10 cellular contexts compared by ENCODE assay signal in genomic region chr9:122218885-122219855, GRCh38. TPM values are rescaled to one million over a fixed set of nuclear protein-coding genes. Genes with fewer than 3 reads are reported as not detected.
DNase-seq lines count a peak whose midpoint lies in the region; ATAC-seq and TF ChIP-seq lines count a peak whose summit lies in the region.
"Had no signal": no experiment of that assay in that cellular context is flagged by ENCODE, and none has a peak within 500 bp of the region (broad histone marks: within the 10 kb centered on the region; RNA-seq: fewer than 3 reads in every experiment).

No MANE protein-coding gene starts in this region.

- peaks cover 100% of the 10 kb centered on the region for H3K27me3 ChIP-seq in iPS-20b (ENCODE audit: insufficient read depth, low read length)
- H3K27me3 ChIP-seq in spleen (replicated peaks in 1 of 7) = peaks cover 0 to 100% (median 71%) of the 10 kb centered on the region in 7 donors

- no peaks in the 10 kb centered on the region for H3K9me3 Mint-ChIP-seq in activated CD4-positive, alpha-beta memory T cell treated with anti-CD3 and anti-CD28 coated beads, Interleukin-2, amount 10 ng/mL, durations not matched to agents 7 days and 5 days
- no peaks in the 10 kb centered on the region for H3K9me3 Mint-ChIP-seq in activated CD4-positive, alpha-beta memory T cell treated with anti-CD3 and anti-CD28 coated beads for 36 hours

- POLR2A ChIA-PET in activated CD4-positive, alpha-beta memory T cell treated with anti-CD3 and anti-CD28 coated beads, Interleukin-2, amount 10 ng/mL, durations not matched to agents 7 days and 5 days (lab: Charles Lee) = no interaction called here
- POLR2A ChIA-PET in activated CD4-positive, alpha-beta memory T cell treated with anti-CD3 and anti-CD28 coated beads for 36 hours (lab: Charles Lee) = no interaction called here

- no peak for TF ChIP-seq POLR2A in spleen (IDR thresholded peaks at IDR 0.05)

- H3K27ac ChIP-seq in angular gyrus (ENCODE audit: low read depth, low read length) (peak overlapping the region; percentile 34), iPS-20b (ENCODE audit: low read length) (no peak overlapping the region), spleen (no peak overlapping the region)
- H3K27ac ChIP-seq: epithelial cell of prostate had no signal

- TF ChIP-seq CTCF in spleen (IDR thresholded peaks at IDR 0.05 in 8 of 11, conservative IDR thresholded peaks at IDR 0.05 in 3 of 11) = no peak

- no peaks in the 10 kb centered on the region for H3K36me3 Mint-ChIP-seq in activated CD4-positive, alpha-beta memory T cell treated with anti-CD3 and anti-CD28 coated beads, Interleukin-2, amount 10 ng/mL, durations not matched to agents 7 days and 5 days (ENCODE audit: low read depth)
- no peaks in the 10 kb centered on the region for H3K36me3 Mint-ChIP-seq in activated CD4-positive, alpha-beta memory T cell treated with anti-CD3 and anti-CD28 coated beads for 36 hours

- H3K27me3 Mint-ChIP-seq in activated CD4-positive, alpha-beta memory T cell treated with anti-CD3 and anti-CD28 coated beads, Interleukin-2, amount 10 ng/mL, durations not matched to agents 7 days and 5 days = peaks cover 89% of the 10 kb centered on the region
- peaks cover 81% of the 10 kb centered on the region for H3K27me3 Mint-ChIP-seq in activated CD4-positive, alpha-beta memory T cell treated with anti-CD3 and anti-CD28 coated beads for 36 hours

- no peak overlapping the region for H3K9ac ChIP-seq in iPS-20b (ENCODE audit: low read depth, low read length)

- H3K4me3 Mint-ChIP-seq in activated CD4-positive, alpha-beta memory T cell treated with anti-CD3 and anti-CD28 coated beads, Interleukin-2, amount 10 ng/mL, durations not matched to agents 7 days and 5 days = peak overlapping the region; percentile 17
- H3K4me3 Mint-ChIP-seq in activated CD4-positive, alpha-beta memory T cell treated with anti-CD3 and anti-CD28 coated beads for 36 hours = no peak overlapping the region

- CTCF ChIA-PET in activated CD4-positive, alpha-beta memory T cell treated with anti-CD3 and anti-CD28 coated beads, Interleukin-2, amount 10 ng/mL, durations not matched to agents 7 days and 5 days (lab: Charles Lee) = interaction anchor here (1.0 kb wide), 1 partner anchor 120 kb away, joined by 3 read pairs; no protein-coding TSS in a partner anchor
- CTCF ChIA-PET in activated CD4-positive, alpha-beta memory T cell treated with anti-CD3 and anti-CD28 coated beads for 36 hours (lab: Charles Lee) = no interaction called here

- intact Hi-C loops in activated CD4-positive, alpha-beta memory T cell treated with anti-CD3 and anti-CD28 coated beads for 36 hours (cut with micrococcal nuclease) = loop anchor here (10.0 kb wide), 1 partner anchor 126 kb away; no protein-coding TSS in a partner anchor
- intact Hi-C loops in spleen (cut with DNase I; ENCODE audit: low total_unique reads) = no loop called here

- peaks cover 28% of the 10 kb centered on the region for H3K4me1 Mint-ChIP-seq in activated CD4-positive, alpha-beta memory T cell treated with anti-CD3 and anti-CD28 coated beads, Interleukin-2, amount 10 ng/mL, durations not matched to agents 7 days and 5 days
- H3K4me1 Mint-ChIP-seq in activated CD4-positive, alpha-beta memory T cell treated with anti-CD3 and anti-CD28 coated beads for 36 hours (ENCODE audit: low read depth) = peaks cover 24% of the 10 kb centered on the region

- H3K9me3 ChIP-seq in iPS-20b (ENCODE audit: insufficient read depth, low read depth, low read length) (peaks cover 8% of the 10 kb centered on the region; the same call in 1 of the 2 replicates), spleen (no peaks in the 10 kb centered on the region)

- H3K4me3 ChIP-seq in iPS-20b (ENCODE audit: low read length) (peak overlapping the region; percentile 57; the same call in 1 of the 2 replicates), spleen (peak overlapping the region in 6 of 8 donors; percentile 12 to 61 (median 22))

- H3K27ac Mint-ChIP-seq in activated CD4-positive, alpha-beta memory T cell treated with anti-CD3 and anti-CD28 coated beads, Interleukin-2, amount 10 ng/mL, durations not matched to agents 7 days and 5 days = no peak overlapping the region
- no peak overlapping the region for H3K27ac Mint-ChIP-seq in activated CD4-positive, alpha-beta memory T cell treated with anti-CD3 and anti-CD28 coated beads for 36 hours

- peaks cover 8% of the 10 kb centered on the region; the same call in 1 of the 2 replicates for H3K4me1 ChIP-seq in iPS-20b (ENCODE audit: insufficient read depth, low read length)
- H3K4me1 ChIP-seq in spleen = peaks cover 12 to 36% (median 24%) of the 10 kb centered on the region in 6 donors

- no peaks in the 10 kb centered on the region for H3K36me3 ChIP-seq in iPS-20b (ENCODE audit: insufficient read depth, low read depth, low read length)
- no peaks in the 10 kb centered on the region for H3K36me3 ChIP-seq in spleen

- ATAC-seq in GM19463 (IDR thresholded peaks at IDR 0.05; ENCODE audit: unreplicated experiment) (no peak), GM21786 (IDR thresholded peaks at IDR 0.05; ENCODE audit: unreplicated experiment) (no peak)

- DNase-seq in activated CD4-positive, alpha-beta memory T cell treated with anti-CD3 and anti-CD28 coated beads, Interleukin-2, amount 10 ng/mL, durations not matched to agents 7 days and 5 days = no peak
- DNase-seq in activated CD4-positive, alpha-beta memory T cell treated with anti-CD3 and anti-CD28 coated beads for 36 hours = no peak
- DNase-seq in spleen (no peak), C1 segment of cervical spinal cord (lab: John Stamatoyannopoulos, UW) (no peak)
- DNase-seq: AML-193 had no signal

- WGBS in spleen, 5 donors = 3 to 7% (median 4%) methylated on average over 45 to 62 of the region's 62 CpGs

RNA-seq across cellular contexts. Expression of gene LHX6, which starts 9.6 kb away (rescaled TPM):
- total RNA-seq in activated CD4-positive, alpha-beta memory T cell treated with anti-CD3 and anti-CD28 coated beads, Interleukin-2, amount 10 ng/mL, durations not matched to agents 7 days and 5 days = not detected
- total RNA-seq in activated CD4-positive, alpha-beta memory T cell treated with anti-CD3 and anti-CD28 coated beads for 36 hours = not detected
- total RNA-seq in spleen = 1 to 10 TPM in 1 of 7 donors, under 1 TPM in 3, not detected in 3; 0.40 to 1.3 (median 0.46) TPM
- under 1 TPM; 0.04 to 0.12 (median 0.10) TPM for polyA plus RNA-seq in spleen

RNA-seq across cellular contexts. Expression of gene RBM18, which starts 45.5 kb away (rescaled TPM):
- 10 to 100 TPM; 21.6 to 25.6 TPM for total RNA-seq in activated CD4-positive, alpha-beta memory T cell treated with anti-CD3 and anti-CD28 coated beads, Interleukin-2, amount 10 ng/mL, durations not matched to agents 7 days and 5 days
- 10 to 100 TPM; 25.1 to 25.9 TPM for total RNA-seq in activated CD4-positive, alpha-beta memory T cell treated with anti-CD3 and anti-CD28 coated beads for 36 hours
- 10 to 100 TPM; 10.0 to 21.5 (median 18.1) TPM for total RNA-seq in spleen
- polyA plus RNA-seq in spleen = 1 to 10 TPM; 4.2 to 7.5 (median 6.8) TPM

RNA-seq across cellular contexts. Expression of gene MRRF, which starts 45.5 kb away (rescaled TPM):
- 10 to 100 TPM; 27.0 to 29.2 TPM for total RNA-seq in activated CD4-positive, alpha-beta memory T cell treated with anti-CD3 and anti-CD28 coated beads, Interleukin-2, amount 10 ng/mL, durations not matched to agents 7 days and 5 days
- total RNA-seq in activated CD4-positive, alpha-beta memory T cell treated with anti-CD3 and anti-CD28 coated beads for 36 hours = 10 to 100 TPM; 47.2 to 52.5 TPM
- total RNA-seq in spleen = 10 to 100 TPM; 30.9 to 44.8 (median 39.7) TPM
- 10 to 100 TPM; 23.1 to 29.6 (median 24.7) TPM for polyA plus RNA-seq in spleen

RNA-seq across cellular contexts. Expression of gene MORN5, which starts 59.5 kb away (rescaled TPM):
- total RNA-seq in activated CD4-positive, alpha-beta memory T cell treated with anti-CD3 and anti-CD28 coated beads, Interleukin-2, amount 10 ng/mL, durations not matched to agents 7 days and 5 days = not detected
- total RNA-seq in activated CD4-positive, alpha-beta memory T cell treated with anti-CD3 and anti-CD28 coated beads for 36 hours = not detected
- 1 to 10 TPM in 1 of 7 donors, not detected in 6; 1.4 TPM for total RNA-seq in spleen
- not detected for polyA plus RNA-seq in spleen

RNA-seq across cellular contexts. Expression of gene NDUFA8, which starts 59.6 kb away (rescaled TPM):
- 10 to 100 TPM; 36.1 to 37.0 TPM for total RNA-seq in activated CD4-positive, alpha-beta memory T cell treated with anti-CD3 and anti-CD28 coated beads, Interleukin-2, amount 10 ng/mL, durations not matched to agents 7 days and 5 days
- 10 to 100 TPM; 48.3 to 53.3 TPM for total RNA-seq in activated CD4-positive, alpha-beta memory T cell treated with anti-CD3 and anti-CD28 coated beads for 36 hours
- total RNA-seq in spleen = 10 to 100 TPM; 27.8 to 32.7 (median 29.2) TPM
- 10 to 100 TPM; 47.6 to 72.7 (median 66.3) TPM for polyA plus RNA-seq in spleen
